In the genomic region with DNA sequence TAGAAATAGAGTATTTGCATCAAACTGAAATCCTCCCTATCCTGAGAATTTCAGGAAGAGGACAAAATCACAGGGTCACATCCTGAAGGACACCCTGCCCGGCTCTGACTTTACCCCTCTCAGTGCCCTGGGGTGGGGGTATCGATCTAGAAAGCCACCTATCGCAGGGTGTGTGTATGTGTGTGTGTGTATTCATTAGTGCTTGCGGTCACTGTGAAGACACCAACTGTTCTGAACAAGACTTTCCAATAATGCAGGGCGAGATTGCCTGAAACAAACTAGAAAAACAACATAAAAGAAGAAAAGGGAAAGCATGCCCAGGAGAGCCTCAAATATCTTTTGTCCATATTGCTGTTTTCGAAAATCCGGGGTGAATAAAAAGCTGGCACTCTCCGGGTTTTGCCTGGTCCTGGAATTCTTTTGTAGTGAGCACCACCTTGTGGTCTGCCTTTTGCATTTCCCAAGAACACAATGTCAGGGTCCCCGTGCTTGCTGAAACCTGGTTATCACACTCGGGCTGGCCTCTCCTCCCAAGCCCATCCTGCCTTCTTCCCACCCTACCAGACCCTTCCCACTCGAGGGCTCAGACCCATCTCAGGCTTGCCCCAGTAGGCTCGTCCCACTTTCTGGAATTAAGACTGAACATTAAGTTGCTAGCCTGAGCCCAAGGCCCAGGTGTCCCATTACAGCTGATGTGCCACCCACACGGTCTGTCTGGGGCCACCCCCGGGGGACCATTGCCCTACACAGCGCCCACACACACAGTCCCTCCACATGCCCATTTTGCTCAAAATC, we compare ENCODE assay signal across 8 cellular contexts. TPM values are rescaled to one million over a fixed set of nuclear protein-coding genes. Genes with fewer than 3 reads are reported as not detected.
DNase-seq lines count a peak whose midpoint lies in the region; ATAC-seq and TF ChIP-seq lines count a peak whose summit lies in the region.

No MANE protein-coding gene starts in this region.

- no peak overlapping the region for H3K4me3 ChIP-seq in HEK293 (ENCODE audit: low read depth, low read length)
- no peak overlapping the region for H3K4me3 ChIP-seq in kidney epithelial cell (ENCODE audit: low read depth, low read length)

- CTCF ChIA-PET in HEK293 (lab: Yijun Ruan, JAX): interaction anchor here (0.5 to 4.9 kb wide), 16 partner anchors 10 to 1847 kb away, joined by 3 to 37 read pairs (median 3); no protein-coding TSS in a partner anchor

- no peaks in the 10 kb centered on the region for H3K27me3 ChIP-seq in kidney epithelial cell (ENCODE audit: control insufficient read depth, insufficient read depth, low read length)

- no peaks in the 10 kb centered on the region for H3K9me3 ChIP-seq in HEK293 (ENCODE audit: control insufficient read depth, insufficient read depth, low read depth, low read length)

- H3K36me3 ChIP-seq in HEK293 (ENCODE audit: control insufficient read depth in 2 of 2, insufficient read depth in 1 of 2, low read length in 2 of 2): no peaks in the 10 kb centered on the region
- no peaks in the 10 kb centered on the region for H3K36me3 ChIP-seq in kidney epithelial cell (ENCODE audit: control insufficient read depth, insufficient read depth, low read length)

- DNase-seq in COLO829 (ENCODE audit: low spot score) (peak; percentile 38), NCI-H82 (lab: John Stamatoyannopoulos, UW) (peak; percentile 70), caudate nucleus (lab: John Stamatoyannopoulos, UW) (peak in 36 of 61 donors; percentile 5 to 76 (median 28)), kidney epithelial cell (ENCODE audit: low read depth) (peak; percentile 23), stromal cell of bone marrow (ENCODE audit: low read depth) (peak; percentile 57)
- DNase-seq in stimulated activated CD4-positive, alpha-beta T cell treated with anti-CD3 and anti-CD28 coated beads, Interleukin-12 subunit alpha, Interleukin-12 subunit beta, amount 100 ng/mL, for 4 hours: no peak

- no peaks in the 10 kb centered on the region for H3K4me1 ChIP-seq in HEK293 (ENCODE audit: control insufficient read depth, insufficient read depth, low read length)

- POLR2A ChIA-PET in HEK293 (lab: Yijun Ruan, JAX): no interaction called here

- ATAC-seq in HG03439 (IDR thresholded peaks at IDR 0.05; ENCODE audit: unreplicated experiment): no peak

- H3K27ac ChIP-seq in HEK293 (ENCODE audit: extremely low read depth, low read depth, low read length) (no peak overlapping the region), caudate nucleus (ENCODE audit: low read depth, low read length) (no peak overlapping the region)

- TF ChIP-seq CTCF in HEK293 (tag by site-specific recombination; IDR thresholded peaks at IDR 0.05) (peak; percentile 45; the same call in 1 of the 2 replicates), kidney epithelial cell (IDR thresholded peaks at IDR 0.05; ENCODE audit: insufficient read depth, low read length, poor library complexity, severe bottlenecking) (peak; percentile 73)

TF ChIP-seq in HEK293, 187 proteins besides CTCF, POLR2A, EP300 and RAD21 (continues in another document):
- TF ChIP-seq ZNF266 (tag by site-specific recombination; IDR thresholded peaks at IDR 0.05; ENCODE audit: low read depth) (no peak), GLI4 (tag by site-specific recombination; IDR thresholded peaks at IDR 0.05) (no peak), GLI2 (tag by site-specific recombination; IDR thresholded peaks at IDR 0.05; ENCODE audit: borderline replicate concordance, low read depth) (no peak), ZNF596 (tag by site-specific recombination; IDR thresholded peaks at IDR 0.05) (no peak), ZNF747 (tag by site-specific recombination; IDR thresholded peaks at IDR 0.05) (no peak), ZFP41 (tag by site-specific recombination; IDR thresholded peaks at IDR 0.05; ENCODE audit: borderline replicate concordance) (no peak), ZNF24 (tag by site-specific recombination; IDR thresholded peaks at IDR 0.05) (no peak), IKZF3 (tag by site-specific recombination; IDR thresholded peaks at IDR 0.05) (no peak), ZNF175 (tag by site-specific recombination; IDR thresholded peaks at IDR 0.05) (no peak), GLIS1 (tag by site-specific recombination; IDR thresholded peaks at IDR 0.05) (peak; percentile 54), ZNF654 (tag by site-specific recombination; IDR thresholded peaks at IDR 0.05; ENCODE audit: low read depth) (peak; percentile 71), ZSCAN23 (tag by site-specific recombination; IDR thresholded peaks at IDR 0.05) (no peak), ZNF707 (tag by site-specific recombination; IDR thresholded peaks at IDR 0.05) (no peak), ZFHX2 (tag by site-specific recombination; conservative IDR thresholded peaks at IDR 0.05) (peak; percentile 96), BCL11B (tag by site-specific recombination; IDR thresholded peaks at IDR 0.05; ENCODE audit: low read depth) (no peak), ZBTB48 (tag by site-specific recombination; IDR thresholded peaks at IDR 0.05) (no peak)
- TF ChIP-seq, protein P1, sequence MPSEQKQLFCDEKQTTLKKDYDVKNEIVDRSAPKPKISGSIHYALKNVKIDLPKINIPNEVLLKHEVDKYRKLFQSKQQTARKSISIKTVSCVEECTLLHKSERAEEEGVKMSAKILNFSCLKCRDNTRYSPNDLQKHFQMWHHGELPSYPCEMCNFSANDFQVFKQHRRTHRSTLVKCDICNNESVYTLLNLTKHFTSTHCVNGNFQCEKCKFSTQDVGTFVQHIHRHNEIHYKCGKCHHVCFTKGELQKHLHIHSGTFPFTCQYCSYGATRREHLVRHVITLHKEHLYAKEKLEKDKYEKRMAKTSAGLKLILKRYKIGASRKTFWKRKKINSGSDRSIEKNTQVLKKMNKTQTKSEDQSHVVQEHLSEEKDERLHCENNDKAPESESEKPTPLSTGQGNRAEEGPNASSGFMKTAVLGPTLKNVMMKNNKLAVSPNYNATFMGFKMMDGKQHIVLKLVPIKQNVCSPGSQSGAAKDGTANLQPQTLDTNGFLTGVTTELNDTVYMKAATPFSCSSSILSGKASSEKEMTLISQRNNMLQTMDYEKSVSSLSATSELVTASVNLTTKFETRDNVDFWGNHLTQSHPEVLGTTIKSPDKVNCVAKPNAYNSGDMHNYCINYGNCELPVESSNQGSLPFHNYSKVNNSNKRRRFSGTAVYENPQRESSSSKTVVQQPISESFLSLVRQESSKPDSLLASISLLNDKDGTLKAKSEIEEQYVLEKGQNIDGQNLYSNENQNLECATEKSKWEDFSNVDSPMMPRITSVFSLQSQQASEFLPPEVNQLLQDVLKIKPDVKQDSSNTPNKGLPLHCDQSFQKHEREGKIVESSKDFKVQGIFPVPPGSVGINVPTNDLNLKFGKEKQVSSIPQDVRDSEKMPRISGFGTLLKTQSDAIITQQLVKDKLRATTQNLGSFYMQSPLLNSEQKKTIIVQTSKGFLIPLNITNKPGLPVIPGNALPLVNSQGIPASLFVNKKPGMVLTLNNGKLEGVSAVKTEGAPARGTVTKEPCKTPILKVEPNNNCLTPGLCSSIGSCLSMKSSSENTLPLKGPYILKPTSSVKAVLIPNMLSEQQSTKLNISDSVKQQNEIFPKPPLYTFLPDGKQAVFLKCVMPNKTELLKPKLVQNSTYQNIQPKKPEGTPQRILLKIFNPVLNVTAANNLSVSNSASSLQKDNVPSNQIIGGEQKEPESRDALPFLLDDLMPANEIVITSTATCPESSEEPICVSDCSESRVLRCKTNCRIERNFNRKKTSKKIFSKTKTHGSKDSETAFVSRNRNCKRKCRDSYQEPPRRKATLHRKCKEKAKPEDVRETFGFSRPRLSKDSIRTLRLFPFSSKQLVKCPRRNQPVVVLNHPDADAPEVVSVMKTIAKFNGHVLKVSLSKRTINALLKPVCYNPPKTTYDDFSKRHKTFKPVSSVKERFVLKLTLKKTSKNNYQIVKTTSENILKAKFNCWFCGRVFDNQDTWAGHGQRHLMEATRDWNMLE (tag by site-specific recombination; conservative IDR thresholded peaks at IDR 0.05; ENCODE audit: low read depth): no peak
- TF ChIP-seq, protein P2, sequence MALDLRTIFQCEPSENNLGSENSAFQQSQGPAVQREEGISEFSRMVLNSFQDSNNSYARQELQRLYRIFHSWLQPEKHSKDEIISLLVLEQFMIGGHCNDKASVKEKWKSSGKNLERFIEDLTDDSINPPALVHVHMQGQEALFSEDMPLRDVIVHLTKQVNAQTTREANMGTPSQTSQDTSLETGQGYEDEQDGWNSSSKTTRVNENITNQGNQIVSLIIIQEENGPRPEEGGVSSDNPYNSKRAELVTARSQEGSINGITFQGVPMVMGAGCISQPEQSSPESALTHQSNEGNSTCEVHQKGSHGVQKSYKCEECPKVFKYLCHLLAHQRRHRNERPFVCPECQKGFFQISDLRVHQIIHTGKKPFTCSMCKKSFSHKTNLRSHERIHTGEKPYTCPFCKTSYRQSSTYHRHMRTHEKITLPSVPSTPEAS (tag by site-specific recombination; IDR thresholded peaks at IDR 0.05): 0 out of 2 replicates have a peak, but pooled peaks have one; percentile 9
- TF ChIP-seq, protein P3, sequence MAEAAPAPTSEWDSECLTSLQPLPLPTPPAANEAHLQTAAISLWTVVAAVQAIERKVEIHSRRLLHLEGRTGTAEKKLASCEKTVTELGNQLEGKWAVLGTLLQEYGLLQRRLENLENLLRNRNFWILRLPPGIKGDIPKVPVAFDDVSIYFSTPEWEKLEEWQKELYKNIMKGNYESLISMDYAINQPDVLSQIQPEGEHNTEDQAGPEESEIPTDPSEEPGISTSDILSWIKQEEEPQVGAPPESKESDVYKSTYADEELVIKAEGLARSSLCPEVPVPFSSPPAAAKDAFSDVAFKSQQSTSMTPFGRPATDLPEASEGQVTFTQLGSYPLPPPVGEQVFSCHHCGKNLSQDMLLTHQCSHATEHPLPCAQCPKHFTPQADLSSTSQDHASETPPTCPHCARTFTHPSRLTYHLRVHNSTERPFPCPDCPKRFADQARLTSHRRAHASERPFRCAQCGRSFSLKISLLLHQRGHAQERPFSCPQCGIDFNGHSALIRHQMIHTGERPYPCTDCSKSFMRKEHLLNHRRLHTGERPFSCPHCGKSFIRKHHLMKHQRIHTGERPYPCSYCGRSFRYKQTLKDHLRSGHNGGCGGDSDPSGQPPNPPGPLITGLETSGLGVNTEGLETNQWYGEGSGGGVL (tag by site-specific recombination; IDR thresholded peaks at IDR 0.05): no peak

RNA-seq across cellular contexts. Expression of a gene that starts 25.0 kb away (rescaled TPM):
- total RNA-seq in kidney epithelial cell: 114 and 156 TPM in 2 replicates
